1 cellular context compared by ENCODE assay signal in the genomic region with DNA sequence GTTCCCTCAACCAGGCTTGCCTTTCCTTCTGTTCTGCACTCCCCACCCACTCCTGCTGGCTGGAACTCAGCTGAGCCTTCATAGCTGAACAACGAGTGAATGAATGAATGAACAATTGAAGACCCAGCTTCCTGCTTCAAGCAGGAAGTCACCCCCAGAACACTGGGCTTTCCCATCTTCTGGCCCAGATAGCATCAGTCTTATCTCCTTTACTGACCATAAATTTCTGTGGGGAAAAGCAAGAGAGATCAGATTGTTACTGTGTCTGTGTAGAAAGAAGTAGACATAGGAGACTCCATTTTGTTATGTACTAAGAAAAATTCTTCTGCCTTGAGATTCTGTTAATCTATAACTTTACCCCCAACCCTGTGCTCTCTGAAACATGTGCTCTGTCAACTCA.
A peak's percentile ranks its signal among the peaks of the same experiment; 100 is the strongest.
TF ChIP-seq lines count a peak whose summit lies in the region.
"Not testable (repeated sequence)": the region's sequence is repeated elsewhere in the genome, so short reads cannot be mapped to it uniquely, and the experiment has no call there.

No MANE protein-coding gene starts in this region.

TF ChIP-seq in K562, 482 proteins besides CTCF, POLR2A, EP300 and RAD21 (continues in another document):
- TF ChIP-seq NR4A1 (CRISPR knock-in tag; IDR thresholded peaks at IDR 0.05) = not testable (repeated sequence)
- TF ChIP-seq NR4A1 (tag; IDR thresholded peaks at IDR 0.05) = peak; percentile 94
- TF ChIP-seq TCFL5 (CRISPR knock-in tag; conservative IDR thresholded peaks at IDR 0.05) = peak; percentile 88
- TF ChIP-seq, protein P1, sequence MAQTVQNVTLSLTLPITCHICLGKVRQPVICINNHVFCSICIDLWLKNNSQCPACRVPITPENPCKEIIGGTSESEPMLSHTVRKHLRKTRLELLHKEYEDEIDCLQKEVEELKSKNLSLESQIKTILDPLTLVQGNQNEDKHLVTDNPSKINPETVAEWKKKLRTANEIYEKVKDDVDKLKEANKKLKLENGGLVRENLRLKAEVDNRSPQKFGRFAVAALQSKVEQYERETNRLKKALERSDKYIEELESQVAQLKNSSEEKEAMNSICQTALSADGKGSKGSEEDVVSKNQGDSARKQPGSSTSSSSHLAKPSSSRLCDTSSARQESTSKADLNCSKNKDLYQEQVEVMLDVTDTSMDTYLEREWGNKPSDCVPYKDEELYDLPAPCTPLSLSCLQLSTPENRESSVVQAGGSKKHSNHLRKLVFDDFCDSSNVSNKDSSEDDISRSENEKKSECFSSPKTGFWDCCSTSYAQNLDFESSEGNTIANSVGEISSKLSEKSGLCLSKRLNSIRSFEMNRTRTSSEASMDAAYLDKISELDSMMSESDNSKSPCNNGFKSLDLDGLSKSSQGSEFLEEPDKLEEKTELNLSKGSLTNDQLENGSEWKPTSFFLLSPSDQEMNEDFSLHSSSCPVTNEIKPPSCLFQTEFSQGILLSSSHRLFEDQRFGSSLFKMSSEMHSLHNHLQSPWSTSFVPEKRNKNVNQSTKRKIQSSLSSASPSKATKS (CRISPR knock-in tag; IDR thresholded peaks at IDR 0.05) = peak; percentile 71; the same call in 1 of the 2 replicates
- TF ChIP-seq RHOXF2B (CRISPR knock-in tag; conservative IDR thresholded peaks at IDR 0.05) = peak; percentile 90; the same call in 1 of the 2 replicates
- peak; percentile 95 for TF ChIP-seq HIVEP1 (CRISPR knock-in tag; IDR thresholded peaks at IDR 0.05)
- peak; percentile 97 for TF ChIP-seq ZNF76 (CRISPR knock-in tag; IDR thresholded peaks at IDR 0.05; ENCODE audit: borderline replicate concordance)
- TF ChIP-seq, protein P2, sequence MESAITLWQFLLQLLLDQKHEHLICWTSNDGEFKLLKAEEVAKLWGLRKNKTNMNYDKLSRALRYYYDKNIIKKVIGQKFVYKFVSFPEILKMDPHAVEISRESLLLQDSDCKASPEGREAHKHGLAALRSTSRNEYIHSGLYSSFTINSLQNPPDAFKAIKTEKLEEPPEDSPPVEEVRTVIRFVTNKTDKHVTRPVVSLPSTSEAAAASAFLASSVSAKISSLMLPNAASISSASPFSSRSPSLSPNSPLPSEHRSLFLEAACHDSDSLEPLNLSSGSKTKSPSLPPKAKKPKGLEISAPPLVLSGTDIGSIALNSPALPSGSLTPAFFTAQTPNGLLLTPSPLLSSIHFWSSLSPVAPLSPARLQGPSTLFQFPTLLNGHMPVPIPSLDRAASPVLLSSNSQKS (CRISPR knock-in tag; IDR thresholded peaks at IDR 0.05) = 0 out of 2 replicates have a peak, but pooled peaks have one; percentile 62
- TF ChIP-seq, protein P3, sequence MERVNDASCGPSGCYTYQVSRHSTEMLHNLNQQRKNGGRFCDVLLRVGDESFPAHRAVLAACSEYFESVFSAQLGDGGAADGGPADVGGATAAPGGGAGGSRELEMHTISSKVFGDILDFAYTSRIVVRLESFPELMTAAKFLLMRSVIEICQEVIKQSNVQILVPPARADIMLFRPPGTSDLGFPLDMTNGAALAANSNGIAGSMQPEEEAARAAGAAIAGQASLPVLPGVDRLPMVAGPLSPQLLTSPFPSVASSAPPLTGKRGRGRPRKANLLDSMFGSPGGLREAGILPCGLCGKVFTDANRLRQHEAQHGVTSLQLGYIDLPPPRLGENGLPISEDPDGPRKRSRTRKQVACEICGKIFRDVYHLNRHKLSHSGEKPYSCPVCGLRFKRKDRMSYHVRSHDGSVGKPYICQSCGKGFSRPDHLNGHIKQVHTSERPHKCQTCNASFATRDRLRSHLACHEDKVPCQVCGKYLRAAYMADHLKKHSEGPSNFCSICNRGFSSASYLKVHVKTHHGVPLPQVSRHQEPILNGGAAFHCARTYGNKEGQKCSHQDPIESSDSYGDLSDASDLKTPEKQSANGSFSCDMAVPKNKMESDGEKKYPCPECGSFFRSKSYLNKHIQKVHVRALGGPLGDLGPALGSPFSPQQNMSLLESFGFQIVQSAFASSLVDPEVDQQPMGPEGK (CRISPR knock-in tag; IDR thresholded peaks at IDR 0.05; ENCODE audit: borderline replicate concordance) = peak; percentile 92
- peak; percentile 52; the same call in 1 of the 2 replicates for TF ChIP-seq ZFPM2 (CRISPR knock-in tag; IDR thresholded peaks at IDR 0.05)
- peak; percentile 49; the same call in 1 of the 2 replicates for TF ChIP-seq BCL6 (CRISPR knock-in tag; IDR thresholded peaks at IDR 0.05)
- TF ChIP-seq ZNF239 (CRISPR knock-in tag; IDR thresholded peaks at IDR 0.05) = peak; percentile 91
- TF ChIP-seq, protein P4, sequence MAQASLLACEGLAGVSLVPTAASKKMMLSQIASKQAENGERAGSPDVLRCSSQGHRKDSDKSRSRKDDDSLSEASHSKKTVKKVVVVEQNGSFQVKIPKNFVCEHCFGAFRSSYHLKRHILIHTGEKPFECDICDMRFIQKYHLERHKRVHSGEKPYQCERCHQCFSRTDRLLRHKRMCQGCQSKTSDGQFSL (CRISPR knock-in tag; IDR thresholded peaks at IDR 0.05) = not testable (repeated sequence)
- TF ChIP-seq, protein P4 (tag; IDR thresholded peaks at IDR 0.05) = peak in 1 of 2 experiments; percentile 91; a peak in 2 of 4 replicates
- TF ChIP-seq, protein P5, sequence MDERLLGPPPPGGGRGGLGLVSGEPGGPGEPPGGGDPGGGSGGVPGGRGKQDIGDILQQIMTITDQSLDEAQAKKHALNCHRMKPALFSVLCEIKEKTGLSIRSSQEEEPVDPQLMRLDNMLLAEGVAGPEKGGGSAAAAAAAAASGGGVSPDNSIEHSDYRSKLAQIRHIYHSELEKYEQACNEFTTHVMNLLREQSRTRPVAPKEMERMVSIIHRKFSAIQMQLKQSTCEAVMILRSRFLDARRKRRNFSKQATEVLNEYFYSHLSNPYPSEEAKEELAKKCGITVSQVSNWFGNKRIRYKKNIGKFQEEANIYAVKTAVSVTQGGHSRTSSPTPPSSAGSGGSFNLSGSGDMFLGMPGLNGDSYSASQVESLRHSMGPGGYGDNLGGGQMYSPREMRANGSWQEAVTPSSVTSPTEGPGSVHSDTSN (CRISPR knock-in tag; IDR thresholded peaks at IDR 0.05; ENCODE audit: low read depth) = not testable (repeated sequence)
- TF ChIP-seq, protein P5 (tag; conservative IDR thresholded peaks at IDR 0.05; ENCODE audit: low read depth) = 0 out of 2 replicates have a peak, but pooled peaks have one; percentile 29
- peak; percentile 73 for TF ChIP-seq CXXC5 (CRISPR knock-in tag; IDR thresholded peaks at IDR 0.05)
- TF ChIP-seq, protein P6, sequence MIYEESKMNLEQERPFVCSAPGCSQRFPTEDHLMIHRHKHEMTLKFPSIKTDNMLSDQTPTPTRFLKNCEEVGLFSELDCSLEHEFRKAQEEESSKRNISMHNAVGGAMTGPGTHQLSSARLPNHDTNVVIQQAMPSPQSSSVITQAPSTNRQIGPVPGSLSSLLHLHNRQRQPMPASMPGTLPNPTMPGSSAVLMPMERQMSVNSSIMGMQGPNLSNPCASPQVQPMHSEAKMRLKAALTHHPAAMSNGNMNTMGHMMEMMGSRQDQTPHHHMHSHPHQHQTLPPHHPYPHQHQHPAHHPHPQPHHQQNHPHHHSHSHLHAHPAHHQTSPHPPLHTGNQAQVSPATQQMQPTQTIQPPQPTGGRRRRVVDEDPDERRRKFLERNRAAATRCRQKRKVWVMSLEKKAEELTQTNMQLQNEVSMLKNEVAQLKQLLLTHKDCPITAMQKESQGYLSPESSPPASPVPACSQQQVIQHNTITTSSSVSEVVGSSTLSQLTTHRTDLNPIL (CRISPR knock-in tag; IDR thresholded peaks at IDR 0.05) = peak; percentile 88
- peak; percentile 95 for TF ChIP-seq SMAD4 (CRISPR knock-in tag; conservative IDR thresholded peaks at IDR 0.05)
- peak; percentile 95 for TF ChIP-seq DDX20 (tag; IDR thresholded peaks at IDR 0.05; ENCODE audit: low read depth)
- peak; percentile 62 for TF ChIP-seq TAF7 (tag; IDR thresholded peaks at IDR 0.05)
- peak; percentile 84 for TF ChIP-seq PTRF (tag; IDR thresholded peaks at IDR 0.05)
- TF ChIP-seq, protein P7, sequence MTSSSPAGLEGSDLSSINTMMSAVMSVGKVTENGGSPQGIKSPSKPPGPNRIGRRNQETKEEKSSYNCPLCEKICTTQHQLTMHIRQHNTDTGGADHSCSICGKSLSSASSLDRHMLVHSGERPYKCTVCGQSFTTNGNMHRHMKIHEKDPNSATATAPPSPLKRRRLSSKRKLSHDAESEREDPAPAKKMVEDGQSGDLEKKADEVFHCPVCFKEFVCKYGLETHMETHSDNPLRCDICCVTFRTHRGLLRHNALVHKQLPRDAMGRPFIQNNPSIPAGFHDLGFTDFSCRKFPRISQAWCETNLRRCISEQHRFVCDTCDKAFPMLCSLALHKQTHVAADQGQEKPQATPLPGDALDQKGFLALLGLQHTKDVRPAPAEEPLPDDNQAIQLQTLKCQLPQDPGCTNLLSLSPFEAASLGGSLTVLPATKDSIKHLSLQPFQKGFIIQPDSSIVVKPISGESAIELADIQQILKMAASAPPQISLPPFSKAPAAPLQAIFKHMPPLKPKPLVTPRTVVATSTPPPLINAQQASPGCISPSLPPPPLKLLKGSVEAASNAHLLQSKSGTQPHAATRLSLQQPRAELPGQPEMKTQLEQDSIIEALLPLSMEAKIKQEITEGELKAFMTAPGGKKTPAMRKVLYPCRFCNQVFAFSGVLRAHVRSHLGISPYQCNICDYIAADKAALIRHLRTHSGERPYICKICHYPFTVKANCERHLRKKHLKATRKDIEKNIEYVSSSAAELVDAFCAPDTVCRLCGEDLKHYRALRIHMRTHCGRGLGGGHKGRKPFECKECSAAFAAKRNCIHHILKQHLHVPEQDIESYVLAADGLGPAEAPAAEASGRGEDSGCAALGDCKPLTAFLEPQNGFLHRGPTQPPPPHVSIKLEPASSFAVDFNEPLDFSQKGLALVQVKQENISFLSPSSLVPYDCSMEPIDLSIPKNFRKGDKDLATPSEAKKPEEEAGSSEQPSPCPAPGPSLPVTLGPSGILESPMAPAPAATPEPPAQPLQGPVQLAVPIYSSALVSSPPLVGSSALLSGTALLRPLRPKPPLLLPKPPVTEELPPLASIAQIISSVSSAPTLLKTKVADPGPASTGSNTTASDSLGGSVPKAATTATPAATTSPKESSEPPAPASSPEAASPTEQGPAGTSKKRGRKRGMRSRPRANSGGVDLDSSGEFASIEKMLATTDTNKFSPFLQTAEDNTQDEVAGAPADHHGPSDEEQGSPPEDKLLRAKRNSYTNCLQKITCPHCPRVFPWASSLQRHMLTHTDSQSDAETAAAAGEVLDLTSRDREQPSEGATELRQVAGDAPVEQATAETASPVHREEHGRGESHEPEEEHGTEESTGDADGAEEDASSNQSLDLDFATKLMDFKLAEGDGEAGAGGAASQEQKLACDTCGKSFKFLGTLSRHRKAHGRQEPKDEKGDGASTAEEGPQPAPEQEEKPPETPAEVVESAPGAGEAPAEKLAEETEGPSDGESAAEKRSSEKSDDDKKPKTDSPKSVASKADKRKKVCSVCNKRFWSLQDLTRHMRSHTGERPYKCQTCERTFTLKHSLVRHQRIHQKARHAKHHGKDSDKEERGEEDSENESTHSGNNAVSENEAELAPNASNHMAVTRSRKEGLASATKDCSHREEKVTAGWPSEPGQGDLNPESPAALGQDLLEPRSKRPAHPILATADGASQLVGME (CRISPR knock-in tag; IDR thresholded peaks at IDR 0.05) = 0 out of 2 replicates have a peak, but pooled peaks have one; percentile 50
- peak; percentile 64; the same call in 1 of the 2 replicates for TF ChIP-seq ZBTB17 (CRISPR knock-in tag; IDR thresholded peaks at IDR 0.05)
- peak; percentile 79 for TF ChIP-seq DIDO1 (tag; IDR thresholded peaks at IDR 0.05; ENCODE audit: low read depth)
- TF ChIP-seq ZNF165 (CRISPR knock-in tag; IDR thresholded peaks at IDR 0.05; ENCODE audit: borderline replicate concordance) = peak; percentile 86; the same call in 1 of the 2 replicates
- TF ChIP-seq PTTG1 (tag; IDR thresholded peaks at IDR 0.05; ENCODE audit: low read depth) = peak; percentile 91
- 0 out of 2 replicates have a peak, but pooled peaks have one; percentile 33 for TF ChIP-seq ZNF830 (CRISPR knock-in tag; IDR thresholded peaks at IDR 0.05)
- 0 out of 2 replicates have a peak, but pooled peaks have one; percentile 63 for TF ChIP-seq ZNF197 (CRISPR knock-in tag; IDR thresholded peaks at IDR 0.05; ENCODE audit: low read depth)
- TF ChIP-seq MECOM (CRISPR knock-in tag; IDR thresholded peaks at IDR 0.05) = peak; percentile 71
- peak; percentile 90 for TF ChIP-seq HDAC8 (tag; IDR thresholded peaks at IDR 0.05)
- peak; percentile 71; the same call in 1 of the 2 replicates for TF ChIP-seq ZNF644 (tag; IDR thresholded peaks at IDR 0.05; ENCODE audit: low read depth)
- TF ChIP-seq ZKSCAN3 (CRISPR knock-in tag; IDR thresholded peaks at IDR 0.05) = 0 out of 2 replicates have a peak, but pooled peaks have one; percentile 41
- peak; percentile 73; the same call in 1 of the 2 replicates for TF ChIP-seq ZNF766 (CRISPR knock-in tag; conservative IDR thresholded peaks at IDR 0.05)
- TF ChIP-seq, protein P8, sequence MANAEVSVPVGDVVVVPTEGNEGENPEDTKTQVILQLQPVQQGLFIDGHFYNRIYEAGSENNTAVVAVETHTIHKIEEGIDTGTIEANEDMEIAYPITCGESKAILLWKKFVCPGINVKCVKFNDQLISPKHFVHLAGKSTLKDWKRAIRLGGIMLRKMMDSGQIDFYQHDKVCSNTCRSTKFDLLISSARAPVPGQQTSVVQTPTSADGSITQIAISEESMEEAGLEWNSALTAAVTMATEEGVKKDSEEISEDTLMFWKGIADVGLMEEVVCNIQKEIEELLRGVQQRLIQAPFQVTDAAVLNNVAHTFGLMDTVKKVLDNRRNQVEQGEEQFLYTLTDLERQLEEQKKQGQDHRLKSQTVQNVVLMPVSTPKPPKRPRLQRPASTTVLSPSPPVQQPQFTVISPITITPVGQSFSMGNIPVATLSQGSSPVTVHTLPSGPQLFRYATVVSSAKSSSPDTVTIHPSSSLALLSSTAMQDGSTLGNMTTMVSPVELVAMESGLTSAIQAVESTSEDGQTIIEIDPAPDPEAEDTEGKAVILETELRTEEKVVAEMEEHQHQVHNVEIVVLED (CRISPR knock-in tag; IDR thresholded peaks at IDR 0.05) = peak; percentile 50; the same call in 1 of the 2 replicates
- TF ChIP-seq ZNF583 (CRISPR knock-in tag; IDR thresholded peaks at IDR 0.05) = peak; percentile 96
- TF ChIP-seq, protein P9, sequence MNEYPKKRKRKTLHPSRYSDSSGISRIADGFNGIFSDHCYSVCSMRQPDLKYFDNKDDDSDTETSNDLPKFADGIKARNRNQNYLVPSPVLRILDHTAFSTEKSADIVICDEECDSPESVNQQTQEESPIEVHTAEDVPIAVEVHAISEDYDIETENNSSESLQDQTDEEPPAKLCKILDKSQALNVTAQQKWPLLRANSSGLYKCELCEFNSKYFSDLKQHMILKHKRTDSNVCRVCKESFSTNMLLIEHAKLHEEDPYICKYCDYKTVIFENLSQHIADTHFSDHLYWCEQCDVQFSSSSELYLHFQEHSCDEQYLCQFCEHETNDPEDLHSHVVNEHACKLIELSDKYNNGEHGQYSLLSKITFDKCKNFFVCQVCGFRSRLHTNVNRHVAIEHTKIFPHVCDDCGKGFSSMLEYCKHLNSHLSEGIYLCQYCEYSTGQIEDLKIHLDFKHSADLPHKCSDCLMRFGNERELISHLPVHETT (CRISPR knock-in tag; conservative IDR thresholded peaks at IDR 0.05 in 1 of 2, IDR thresholded peaks at IDR 0.05 in 1 of 2) = peak in 1 of 2 experiments; percentile 69; a peak in 2 of 4 replicates
- TF ChIP-seq ZNF589 (CRISPR knock-in tag; IDR thresholded peaks at IDR 0.05; ENCODE audit: low read depth) = peak; percentile 75; the same call in 1 of the 2 replicates
- peak; percentile 97 for TF ChIP-seq KLF6 (CRISPR knock-in tag; IDR thresholded peaks at IDR 0.05; ENCODE audit: borderline replicate concordance)
